ENCODE assay signal across 20 cellular contexts in genomic region chr6:35532141-35532540, GRCh38.
"Had no signal": no experiment of that assay in that cellular context is flagged by ENCODE, and none has a peak within 500 bp of the region (broad histone marks: within the 10 kb centered on the region; RNA-seq: fewer than 3 reads in every experiment).

No MANE protein-coding gene starts in this region.

- DNase-seq: natural killer cell; occipital lobe; ovary; psoas muscle; right cardiac atrium; spleen; stimulated activated CD4-positive, alpha-beta T cell treated with anti-CD3 and anti-CD28 coated beads, Interleukin-12 subunit alpha, Interleukin-12 subunit beta, amount 100 ng/mL, for 4 hours; stimulated activated CD4-positive, alpha-beta T cell treated with anti-CD3 and anti-CD28 coated beads, Interleukin-1b, Interleukin-23, amount 100 ng/mL, for 48 hours; stimulated activated CD4-positive, alpha-beta T cell treated with anti-CD3 and anti-CD28 coated beads, Interleukin-4, amount 100 ng/mL, for 1 hour; stimulated activated CD4-positive, alpha-beta T cell treated with anti-CD3 and anti-CD28 coated beads, Interleukin-4, amount 100 ng/mL, for 4 hours; stimulated activated CD8-positive, alpha-beta memory T cell treated with anti-CD3 and anti-CD28 coated beads, Interleukin-4, amount 100 ng/mL, for 48 hours; stimulated activated naive CD4-positive, alpha-beta T cell; stimulated activated naive CD8-positive, alpha-beta T cell treated with anti-CD3 and anti-CD28 coated beads, Interleukin-15, amount 100 ng/mL, for 72 hours; stimulated activated naive CD8-positive, alpha-beta T cell treated with anti-CD3 and anti-CD28 coated beads, Interleukin-15, Interleukin-2, amounts not matched to agents 100 U/mL and 50 U/mL, for 24 hours; substantia nigra; testis; tibial artery; transverse colon; upper lobe of right lung; uterus had no signal
